ENCODE assay signal across 25 cellular contexts in genomic region chr2:168217920-168218319, GRCh38.
"Had no signal": no experiment of that assay in that cellular context is flagged by ENCODE, and none has a peak within 500 bp of the region (broad histone marks: within the 10 kb centered on the region; RNA-seq: fewer than 3 reads in every experiment).

No MANE protein-coding gene starts in this region.

- H3K27ac ChIP-seq: breast epithelium, left lung, lower lobe of right lung, neutrophil, suprapubic skin, tibial artery, upper lobe of right lung had no signal

- H3K27ac Mint-ChIP-seq: activated CD4-positive, alpha-beta memory T cell treated with anti-CD3 and anti-CD28 coated beads for 36 hours; activated CD4-positive, alpha-beta T cell treated with anti-CD3 and anti-CD28 coated beads, Interleukin-2, amount 10 ng/mL, durations not matched to agents 24 days and 14 days; activated naive CD4-positive, alpha-beta T cell treated with anti-CD3 and anti-CD28 coated beads, Interleukin-2, amount 10 ng/mL, durations not matched to agents 7 days and 5 days; activated T-helper 1 cell treated with anti-CD3 and anti-CD28 coated beads, Interleukin-12 subunit alpha, Interleukin-12 subunit beta, Interleukin-2, Interleukin-4 antibody, amounts not matched to agents 30 ng/mL and 10 ng/mL and 1 ng/mL, durations not matched to agents 14 hours and 24 hours and 36 hours; stimulated activated naive B cell treated with anti-CD40 and anti-IgM and Interleukin-4, amounts not matched to agents 10 μg/mL and 1 μg/mL and 100 μg/mL, for 72 hours; T-helper 1 cell treated with Interleukin-12 subunit alpha and Interleukin-12 subunit beta and Interleukin-4 antibody, amounts not matched to agents 30 μg/mL and 1 μg/mL, for 36 hours had no signal

- H3K4me3 ChIP-seq: breast epithelium, left lung, lower lobe of right lung, suprapubic skin, tibial artery, upper lobe of right lung had no signal

- H3K4me3 Mint-ChIP-seq: activated CD4-positive, alpha-beta memory T cell treated with anti-CD3 and anti-CD28 coated beads for 36 hours; activated CD4-positive, alpha-beta T cell treated with anti-CD3 and anti-CD28 coated beads, Interleukin-2, amount 10 ng/mL, durations not matched to agents 24 days and 14 days; activated naive CD4-positive, alpha-beta T cell treated with anti-CD3 and anti-CD28 coated beads, Interleukin-2, amount 10 ng/mL, durations not matched to agents 7 days and 5 days; activated T-helper 1 cell treated with anti-CD3 and anti-CD28 coated beads, Interleukin-12 subunit alpha, Interleukin-12 subunit beta, Interleukin-2, Interleukin-4 antibody, amounts not matched to agents 30 ng/mL and 10 ng/mL and 1 ng/mL, durations not matched to agents 14 hours and 24 hours and 36 hours; nephron; stimulated activated naive B cell treated with anti-CD40 and anti-IgM and Interleukin-4, amounts not matched to agents 10 μg/mL and 1 μg/mL and 100 μg/mL, for 72 hours; T-helper 1 cell treated with Interleukin-12 subunit alpha and Interleukin-12 subunit beta and Interleukin-4 antibody, amounts not matched to agents 30 μg/mL and 1 μg/mL, for 36 hours had no signal

- H3K27me3 Mint-ChIP-seq: activated CD4-positive, alpha-beta memory T cell treated with anti-CD3 and anti-CD28 coated beads for 36 hours; activated CD4-positive, alpha-beta T cell treated with anti-CD3 and anti-CD28 coated beads, Interleukin-2, amount 10 ng/mL, durations not matched to agents 24 days and 14 days; activated naive CD4-positive, alpha-beta T cell treated with anti-CD3 and anti-CD28 coated beads, Interleukin-2, amount 10 ng/mL, durations not matched to agents 7 days and 5 days; stimulated activated naive B cell treated with anti-CD40 and anti-IgM and Interleukin-4, amounts not matched to agents 10 μg/mL and 1 μg/mL and 100 μg/mL, for 72 hours had no signal

- H3K27me3 ChIP-seq: breast epithelium, left lung, neutrophil, suprapubic skin, tibial artery, upper lobe of right lung had no signal

- H3K4me1 ChIP-seq: left lung, lower lobe of right lung, suprapubic skin, upper lobe of right lung had no signal

- ATAC-seq: left lung; lower lobe of right lung; sciatic nerve; stimulated activated naive B cell treated with anti-CD40 and anti-IgM and Interleukin-4, amounts not matched to agents 10 μg/mL and 1 μg/mL and 100 μg/mL, for 72 hours; upper lobe of right lung had no signal

- H3K9me3 ChIP-seq: breast epithelium, left lung, lower lobe of right lung, neutrophil, suprapubic skin, tibial artery, upper lobe of right lung had no signal

- H3K36me3 ChIP-seq: breast epithelium, left lung, lower lobe of right lung, neutrophil, suprapubic skin, tibial artery, upper lobe of right lung had no signal

- H3K9me3 Mint-ChIP-seq: activated CD4-positive, alpha-beta memory T cell treated with anti-CD3 and anti-CD28 coated beads for 36 hours; activated CD4-positive, alpha-beta T cell treated with anti-CD3 and anti-CD28 coated beads, Interleukin-2, amount 10 ng/mL, durations not matched to agents 24 days and 14 days; activated naive CD4-positive, alpha-beta T cell treated with anti-CD3 and anti-CD28 coated beads, Interleukin-2, amount 10 ng/mL, durations not matched to agents 7 days and 5 days; activated T-helper 1 cell treated with anti-CD3 and anti-CD28 coated beads, Interleukin-12 subunit alpha, Interleukin-12 subunit beta, Interleukin-2, Interleukin-4 antibody, amounts not matched to agents 30 ng/mL and 10 ng/mL and 1 ng/mL, durations not matched to agents 14 hours and 24 hours and 36 hours; nephron; stimulated activated naive B cell treated with anti-CD40 and anti-IgM and Interleukin-4, amounts not matched to agents 10 μg/mL and 1 μg/mL and 100 μg/mL, for 72 hours; T-helper 1 cell treated with Interleukin-12 subunit alpha and Interleukin-12 subunit beta and Interleukin-4 antibody, amounts not matched to agents 30 μg/mL and 1 μg/mL, for 36 hours had no signal

- DNase-seq: activated CD4-positive, alpha-beta memory T cell treated with anti-CD3 and anti-CD28 coated beads for 36 hours; activated CD4-positive, alpha-beta T cell treated with anti-CD3 and anti-CD28 coated beads, Interleukin-2, amount 10 ng/mL, durations not matched to agents 24 days and 14 days; activated CD4-positive, CD25-positive, alpha-beta regulatory T cell treated with anti-CD3 and anti-CD28 coated beads, Interleukin-2, amount 50 U/mL, for 72 hours; activated CD8-positive, alpha-beta memory T cell treated with anti-CD3 and anti-CD28 coated beads, Interleukin-2, amount 50 U/mL, for 4 hours; activated effector memory CD4-positive, alpha-beta T cell treated with anti-CD3 and anti-CD28 coated beads, Interleukin-2, amount 50 U/mL, for 16 hours; activated naive CD4-positive, alpha-beta T cell treated with anti-CD3 and anti-CD28 coated beads, Interleukin-2, amount 10 ng/mL, durations not matched to agents 7 days and 5 days; activated T-cell treated with anti-CD3 and anti-CD28 coated beads, Interleukin-2, amount 50 U/mL, for 1 hour; amygdala; central memory CD4-positive, alpha-beta T cell; foreskin melanocyte; left lung; lower lobe of right lung; mesendoderm; small intestine; stimulated activated CD4-positive, alpha-beta T cell treated with anti-CD3 and anti-CD28 coated beads, Interleukin-1b, Interleukin-23, amount 100 ng/mL, for 48 hours; stimulated activated naive B cell treated with anti-CD40 and anti-IgM and Interleukin-4, amounts not matched to agents 10 μg/mL and 1 μg/mL and 100 μg/mL, for 72 hours; tibial artery; upper lobe of right lung had no signal
